8 cellular contexts compared by ENCODE assay signal in the genomic region with DNA sequence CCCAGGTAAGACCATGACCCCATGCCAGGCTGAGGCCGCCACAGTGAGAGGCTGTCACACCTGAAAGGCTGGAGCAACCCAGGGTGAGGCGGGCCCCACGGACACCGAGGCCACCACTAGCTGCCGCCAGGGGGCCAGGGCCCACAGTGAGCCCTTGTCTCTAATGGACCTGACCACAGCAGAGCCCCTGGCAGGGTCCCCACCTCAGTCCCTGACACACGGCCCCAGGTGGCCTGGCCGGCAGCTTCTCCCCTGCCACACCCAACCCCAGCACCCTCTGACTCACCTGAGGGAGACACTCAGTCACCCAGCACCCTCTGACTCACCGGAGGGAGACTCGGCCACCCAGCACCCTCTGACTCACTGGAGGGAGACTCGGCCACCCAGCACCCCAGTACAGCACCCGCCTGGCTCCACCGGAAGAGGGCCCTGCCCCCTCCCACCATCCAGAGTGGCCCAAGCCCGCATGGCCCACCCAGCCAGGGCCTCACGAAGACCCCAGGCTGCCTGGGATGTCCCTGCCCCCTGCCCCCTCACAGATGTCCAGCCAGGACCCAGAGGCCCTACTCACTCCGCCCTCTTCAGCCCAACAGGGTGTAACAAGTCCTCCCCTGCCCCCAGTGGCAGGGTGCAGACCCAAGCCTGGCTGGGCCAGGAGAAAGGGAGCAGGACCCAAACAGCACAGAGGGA.
DNase-seq lines count a peak whose midpoint lies in the region; ATAC-seq lines count a peak whose summit lies in the region.

No MANE protein-coding gene starts in this region.

- peaks cover 51% of the 10 kb centered on the region for H3K4me1 Mint-ChIP-seq in stimulated activated naive CD8-positive, alpha-beta T cell treated with anti-CD3 and anti-CD28 coated beads, Interleukin-15, amount 100 ng/mL, for 72 hours

- H3K9me3 Mint-ChIP-seq in stimulated activated naive CD8-positive, alpha-beta T cell treated with anti-CD3 and anti-CD28 coated beads, Interleukin-15, amount 100 ng/mL, for 72 hours: peaks cover 0 to 7% of the 10 kb centered on the region in 2 donors

- no peaks in the 10 kb centered on the region for H3K27me3 Mint-ChIP-seq in stimulated activated naive CD8-positive, alpha-beta T cell treated with anti-CD3 and anti-CD28 coated beads, Interleukin-15, amount 100 ng/mL, for 72 hours

- H3K4me3 Mint-ChIP-seq in stimulated activated naive CD8-positive, alpha-beta T cell treated with anti-CD3 and anti-CD28 coated beads, Interleukin-15, amount 100 ng/mL, for 72 hours: no peak overlapping the region

- in situ Hi-C loops in KBM-7 (cut with MboI; ENCODE audit: low pct_unique_long_range_greater_than_20kb, low sequenced_read_pairs): no loop called here

- ATAC-seq in stimulated activated naive CD8-positive, alpha-beta T cell treated with anti-CD3 and anti-CD28 coated beads, Interleukin-15, amount 100 ng/mL, for 72 hours: peak; percentile 34

- H3K27ac Mint-ChIP-seq in stimulated activated naive CD8-positive, alpha-beta T cell treated with anti-CD3 and anti-CD28 coated beads, Interleukin-15, amount 100 ng/mL, for 72 hours: peak overlapping the region in 1 of 2 donors; percentile 27

- DNase-seq in activated effector memory CD4-positive, alpha-beta T cell treated with anti-CD3 and anti-CD28 coated beads, Interleukin-2, amount 50 U/mL, for 16 hours: peak; percentile 83
- no peak for DNase-seq in activated effector memory CD4-positive, alpha-beta T cell treated with Interleukin-2 at 50 U/mL for 16 hours
- peak; percentile 29 to 42 for DNase-seq in activated CD8-positive, alpha-beta memory T cell treated with anti-CD3 and anti-CD28 coated beads for 4 hours (ENCODE audit: low read depth in 2 of 2)
- DNase-seq in iris pigment epithelial cell (ENCODE audit: low read depth): peak; percentile 85
- DNase-seq in stimulated activated naive CD8-positive, alpha-beta T cell treated with anti-CD3 and anti-CD28 coated beads, Interleukin-15, amount 100 ng/mL, for 72 hours: no peak
- DNase-seq in GM19240 (ENCODE audit: insufficient read length, low spot score): no peak
- no peak for DNase-seq in KBM-7
- no peak for DNase-seq in DMS79 (lab: John Stamatoyannopoulos, UW)

Comparison
In these comparisons a context has a peak if more than half of its experiments do, and no peak if none do; other contexts are left out.
1. DNase-seq: peak in activated effector memory CD4-positive, alpha-beta T cell treated with anti-CD3 and anti-CD28 coated beads, Interleukin-2, amount 50 U/mL, for 16 hours (single experiment), activated CD8-positive, alpha-beta memory T cell treated with anti-CD3 and anti-CD28 coated beads for 4 hours (2 of 2) and iris pigment epithelial cell (single experiment); none in activated effector memory CD4-positive, alpha-beta T cell treated with Interleukin-2 at 50 U/mL for 16 hours (single experiment), stimulated activated naive CD8-positive, alpha-beta T cell treated with anti-CD3 and anti-CD28 coated beads, Interleukin-15, amount 100 ng/mL, for 72 hours (0 of 2), GM19240 (single experiment), KBM-7 (single experiment) and DMS79 (single experiment).